1 cellular context compared by ENCODE assay signal in the genomic region with DNA sequence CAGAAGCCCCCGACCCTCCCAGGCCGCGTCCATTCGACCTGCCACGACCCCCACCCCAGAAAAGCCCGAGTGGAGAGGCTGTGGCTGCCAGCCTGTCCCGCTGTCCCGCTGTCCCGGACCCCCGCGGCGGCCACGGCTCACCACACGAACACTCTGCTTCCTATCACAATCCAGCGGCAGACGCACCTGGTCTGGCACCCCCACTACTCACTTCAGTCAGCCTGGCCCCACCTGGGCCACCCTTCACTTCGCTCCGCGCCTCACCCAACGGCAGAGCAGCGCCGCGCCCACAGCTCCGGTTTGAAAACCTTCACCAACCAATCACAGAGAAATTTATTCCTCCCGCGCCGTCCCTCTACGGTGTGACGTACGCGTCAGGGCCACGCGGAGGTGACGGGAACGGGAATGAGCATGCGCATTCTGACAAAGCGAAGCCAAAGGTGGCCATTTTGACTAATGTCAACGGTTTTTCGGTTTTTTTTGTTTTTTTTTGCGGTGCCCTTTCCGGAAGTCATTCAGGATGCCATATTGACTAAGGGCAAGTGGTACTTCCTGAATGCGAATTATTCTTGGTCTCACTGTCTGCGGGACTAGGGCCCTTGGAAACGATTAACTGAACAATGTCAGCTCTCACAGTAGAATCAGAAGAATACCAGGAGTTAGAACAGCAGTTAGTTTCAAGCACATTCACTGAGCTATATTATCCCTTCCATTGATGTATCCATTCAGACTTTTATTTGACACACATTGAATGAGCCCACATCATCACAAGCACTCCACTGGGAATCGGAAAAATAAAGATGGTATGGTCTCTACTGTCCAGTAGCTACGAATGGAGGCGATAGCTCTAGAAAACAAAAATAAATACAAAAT.
A peak's percentile ranks its signal among the peaks of the same experiment; 100 is the strongest.
TF ChIP-seq lines count a peak whose summit lies in the region.

A gene with protein sequence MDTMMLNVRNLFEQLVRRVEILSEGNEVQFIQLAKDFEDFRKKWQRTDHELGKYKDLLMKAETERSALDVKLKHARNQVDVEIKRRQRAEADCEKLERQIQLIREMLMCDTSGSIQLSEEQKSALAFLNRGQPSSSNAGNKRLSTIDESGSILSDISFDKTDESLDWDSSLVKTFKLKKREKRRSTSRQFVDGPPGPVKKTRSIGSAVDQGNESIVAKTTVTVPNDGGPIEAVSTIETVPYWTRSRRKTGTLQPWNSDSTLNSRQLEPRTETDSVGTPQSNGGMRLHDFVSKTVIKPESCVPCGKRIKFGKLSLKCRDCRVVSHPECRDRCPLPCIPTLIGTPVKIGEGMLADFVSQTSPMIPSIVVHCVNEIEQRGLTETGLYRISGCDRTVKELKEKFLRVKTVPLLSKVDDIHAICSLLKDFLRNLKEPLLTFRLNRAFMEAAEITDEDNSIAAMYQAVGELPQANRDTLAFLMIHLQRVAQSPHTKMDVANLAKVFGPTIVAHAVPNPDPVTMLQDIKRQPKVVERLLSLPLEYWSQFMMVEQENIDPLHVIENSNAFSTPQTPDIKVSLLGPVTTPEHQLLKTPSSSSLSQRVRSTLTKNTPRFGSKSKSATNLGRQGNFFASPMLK (minus strand): TSS at position 308 of the 873 bp plus-strand sequence. CDS start 8,779 bp downstream, outside the sequence.

TF ChIP-seq in WTC11, 78 proteins besides CTCF, POLR2A, EP300 and RAD21 (continued from another document):
- TF ChIP-seq, protein P1, sequence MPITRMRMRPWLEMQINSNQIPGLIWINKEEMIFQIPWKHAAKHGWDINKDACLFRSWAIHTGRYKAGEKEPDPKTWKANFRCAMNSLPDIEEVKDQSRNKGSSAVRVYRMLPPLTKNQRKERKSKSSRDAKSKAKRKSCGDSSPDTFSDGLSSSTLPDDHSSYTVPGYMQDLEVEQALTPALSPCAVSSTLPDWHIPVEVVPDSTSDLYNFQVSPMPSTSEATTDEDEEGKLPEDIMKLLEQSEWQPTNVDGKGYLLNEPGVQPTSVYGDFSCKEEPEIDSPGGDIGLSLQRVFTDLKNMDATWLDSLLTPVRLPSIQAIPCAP (CRISPR knock-in tag; IDR thresholded peaks at IDR 0.05) = no peak
- no peak for TF ChIP-seq AFF4 (CRISPR knock-in tag; IDR thresholded peaks at IDR 0.05; ENCODE audit: borderline replicate concordance)
- TF ChIP-seq PRDM15 (CRISPR knock-in tag; IDR thresholded peaks at IDR 0.05) = peak; percentile 76
- peak; percentile 91 for TF ChIP-seq CREM (CRISPR knock-in tag; IDR thresholded peaks at IDR 0.05)
- no peak for TF ChIP-seq KAT7 (CRISPR knock-in tag; IDR thresholded peaks at IDR 0.05; ENCODE audit: borderline replicate concordance)
- peak; percentile 63 for TF ChIP-seq FOXK1 (CRISPR knock-in tag; IDR thresholded peaks at IDR 0.05)
- no peak; the same call in 1 of the 2 replicates for TF ChIP-seq TEAD1 (CRISPR knock-in tag; IDR thresholded peaks at IDR 0.05)
- peak; percentile 53; the same call in 1 of the 2 replicates for TF ChIP-seq NFE2L1 (CRISPR knock-in tag; IDR thresholded peaks at IDR 0.05)
- TF ChIP-seq MYBL2 (CRISPR knock-in tag; IDR thresholded peaks at IDR 0.05) = peak; percentile 100
- TF ChIP-seq GABPB1 (CRISPR knock-in tag; IDR thresholded peaks at IDR 0.05) = peak; percentile 67; the same call in 1 of the 2 replicates
- TF ChIP-seq, protein P2, sequence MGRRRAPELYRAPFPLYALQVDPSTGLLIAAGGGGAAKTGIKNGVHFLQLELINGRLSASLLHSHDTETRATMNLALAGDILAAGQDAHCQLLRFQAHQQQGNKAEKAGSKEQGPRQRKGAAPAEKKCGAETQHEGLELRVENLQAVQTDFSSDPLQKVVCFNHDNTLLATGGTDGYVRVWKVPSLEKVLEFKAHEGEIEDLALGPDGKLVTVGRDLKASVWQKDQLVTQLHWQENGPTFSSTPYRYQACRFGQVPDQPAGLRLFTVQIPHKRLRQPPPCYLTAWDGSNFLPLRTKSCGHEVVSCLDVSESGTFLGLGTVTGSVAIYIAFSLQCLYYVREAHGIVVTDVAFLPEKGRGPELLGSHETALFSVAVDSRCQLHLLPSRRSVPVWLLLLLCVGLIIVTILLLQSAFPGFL (CRISPR knock-in tag; IDR thresholded peaks at IDR 0.05; ENCODE audit: borderline replicate concordance) = no peak
- peak; percentile 79 for TF ChIP-seq USF2 (CRISPR knock-in tag; IDR thresholded peaks at IDR 0.05)
